Comparison of ENCODE assay signal across 12 cellular contexts in the genomic region with DNA sequence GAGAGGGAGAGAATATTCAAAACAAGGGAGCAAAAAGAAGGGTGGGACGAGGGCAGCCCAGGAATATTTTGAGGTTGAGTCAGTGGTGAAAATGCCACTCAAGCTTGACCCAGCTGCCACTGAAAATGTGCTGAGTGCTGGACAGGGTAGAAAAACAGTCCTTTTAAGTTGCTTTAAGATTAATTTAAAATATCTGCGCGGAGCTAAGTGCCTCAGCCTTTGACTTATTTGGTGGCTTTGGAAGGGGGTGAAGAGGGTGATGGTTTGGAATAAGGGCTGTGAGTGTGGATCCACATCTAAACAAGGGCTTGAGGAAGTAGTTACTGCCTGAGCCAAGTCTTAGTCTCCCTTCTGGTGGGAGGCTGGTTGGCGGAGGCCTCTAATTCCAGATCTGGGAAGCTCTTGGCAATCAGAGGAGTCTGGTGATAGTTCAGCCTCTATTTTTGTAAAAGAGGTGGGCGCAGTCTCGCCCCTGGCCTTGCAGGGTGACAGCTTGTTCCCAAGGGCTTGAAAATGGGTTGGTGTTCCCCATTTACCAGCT.
DNase-seq lines count a peak whose midpoint lies in the region; ATAC-seq and TF ChIP-seq lines count a peak whose summit lies in the region.
"Had no signal": no experiment of that assay in that cellular context is flagged by ENCODE, and none has a peak within 500 bp of the region (broad histone marks: within the 10 kb centered on the region; RNA-seq: fewer than 3 reads in every experiment).

No MANE protein-coding gene starts in this region.

- H3K36me3 ChIP-seq in esophagus muscularis mucosa (peaks cover 0 to 9% (median 0%) of the 10 kb centered on the region in 4 donors), osteoblast (ENCODE audit: insufficient read depth, low read length) (no peaks in the 10 kb centered on the region), uterus (no peaks in the 10 kb centered on the region)

- 40% methylated on average over 6 of the region's 6 CpGs for WGBS in esophagus muscularis mucosa

- intact Hi-C loops in left cardiac atrium (cut with DNase I) (no loop called here), Right ventricle myocardium inferior (cut with DNase I) (no loop called here), esophagus muscularis mucosa (cut with DNase I) (no loop called here), uterus (cut with DNase I; ENCODE audit: low total_unique reads) (no loop called here)

- H4K20me1 ChIP-seq in osteoblast (ENCODE audit: insufficient read depth, low read length) = no peaks in the 10 kb centered on the region

- H3K4me1 ChIP-seq in esophagus muscularis mucosa (peaks cover 55 to 84% (median 81%) of the 10 kb centered on the region in 4 donors), osteoblast (ENCODE audit: insufficient read depth, low read length) (peaks cover 14% of the 10 kb centered on the region), uterus (peaks cover 10 to 46% of the 10 kb centered on the region in 2 donors)

- H3K4me2 ChIP-seq in osteoblast (ENCODE audit: insufficient read depth, low read length) = peak overlapping the region; percentile 31

- peak; percentile 56 to 65 for ATAC-seq in left cardiac atrium
- ATAC-seq in Right ventricle myocardium inferior = no peak
- no peak for ATAC-seq in HG03342 (IDR thresholded peaks at IDR 0.05; ENCODE audit: unreplicated experiment)
- ATAC-seq in GM19452 (IDR thresholded peaks at IDR 0.05; ENCODE audit: unreplicated experiment) = no peak

- H3K79me2 ChIP-seq in osteoblast (ENCODE audit: insufficient read depth, low read length) = no peaks in the 10 kb centered on the region

- no peak for TF ChIP-seq CTCF in esophagus muscularis mucosa (IDR thresholded peaks at IDR 0.05)
- TF ChIP-seq CTCF in osteoblast (IDR thresholded peaks at IDR 0.05; ENCODE audit: extremely low read depth, low read depth, low read length) = no peak
- TF ChIP-seq CTCF in uterus (IDR thresholded peaks at IDR 0.05) = no peak

- no peaks in the 10 kb centered on the region for H3K27me3 ChIP-seq in esophagus muscularis mucosa
- H3K27me3 ChIP-seq in osteoblast (ENCODE audit: insufficient read depth, low read length) = no peaks in the 10 kb centered on the region
- H3K27me3 ChIP-seq in uterus = no peaks in the 10 kb centered on the region

- H3K27ac ChIP-seq in esophagus muscularis mucosa (replicated peaks in 1 of 4) = peak overlapping the region; percentile 78 to 87 (median 84)
- H3K27ac ChIP-seq in osteoblast (ENCODE audit: low read depth, low read length) = no peak overlapping the region
- H3K27ac ChIP-seq in uterus = peak overlapping the region; percentile 78 to 79

- TF ChIP-seq POLR2A in esophagus muscularis mucosa (IDR thresholded peaks at IDR 0.05; ENCODE audit: low read depth) (no peak), uterus (IDR thresholded peaks at IDR 0.05) (no peak)

- DNase-seq in left cardiac atrium (no peak), Right ventricle myocardium inferior (ENCODE audit: missing footprints) (no peak), esophagus muscularis mucosa (ENCODE audit: extremely low spot score) (no peak), osteoblast (ENCODE audit: insufficient read length, low spot score, missing footprints) (no peak), uterus (peak; percentile 51 to 57), RPMI8226 (no peak)
- DNase-seq: activated T-cell treated with anti-CD3 and anti-CD28 coated beads, Interleukin-2, amount 50 U/mL, for 1 hour; NCI-H226; nucleus accumbens; stimulated activated CD4-positive, alpha-beta T cell treated with anti-CD3 and anti-CD28 coated beads, Interleukin-4, amount 100 ng/mL, for 4 hours had no signal

- H3K4me3 ChIP-seq in esophagus muscularis mucosa (no peak overlapping the region), osteoblast (ENCODE audit: insufficient read depth, low read length) (no peak overlapping the region), uterus (no peak overlapping the region)

- TF ChIP-seq EP300 in esophagus muscularis mucosa (IDR thresholded peaks at IDR 0.05) = peak; percentile 46

- H3K9me3 ChIP-seq in esophagus muscularis mucosa = no peaks in the 10 kb centered on the region
- no peaks in the 10 kb centered on the region for H3K9me3 ChIP-seq in osteoblast (ENCODE audit: low read depth, low read length)
- H3K9me3 ChIP-seq in uterus = no peaks in the 10 kb centered on the region

- peak overlapping the region; percentile 64 for H2AFZ ChIP-seq in osteoblast (ENCODE audit: low read length)

Comparison
In these comparisons a context has a peak if more than half of its experiments do, and no peak if none do; other contexts are left out.
1. ATAC-seq: peak in left cardiac atrium (2 of 2); none in Right ventricle myocardium inferior (single experiment), HG03342 (single experiment) and GM19452 (single experiment).
2. DNase-seq: peak in uterus (2 of 2); none in left cardiac atrium (single experiment), Right ventricle myocardium inferior (single experiment), esophagus muscularis mucosa (single experiment), osteoblast (single experiment) and RPMI8226 (single experiment).